ENCODE assay signal across 9 cellular contexts in the genomic region with DNA sequence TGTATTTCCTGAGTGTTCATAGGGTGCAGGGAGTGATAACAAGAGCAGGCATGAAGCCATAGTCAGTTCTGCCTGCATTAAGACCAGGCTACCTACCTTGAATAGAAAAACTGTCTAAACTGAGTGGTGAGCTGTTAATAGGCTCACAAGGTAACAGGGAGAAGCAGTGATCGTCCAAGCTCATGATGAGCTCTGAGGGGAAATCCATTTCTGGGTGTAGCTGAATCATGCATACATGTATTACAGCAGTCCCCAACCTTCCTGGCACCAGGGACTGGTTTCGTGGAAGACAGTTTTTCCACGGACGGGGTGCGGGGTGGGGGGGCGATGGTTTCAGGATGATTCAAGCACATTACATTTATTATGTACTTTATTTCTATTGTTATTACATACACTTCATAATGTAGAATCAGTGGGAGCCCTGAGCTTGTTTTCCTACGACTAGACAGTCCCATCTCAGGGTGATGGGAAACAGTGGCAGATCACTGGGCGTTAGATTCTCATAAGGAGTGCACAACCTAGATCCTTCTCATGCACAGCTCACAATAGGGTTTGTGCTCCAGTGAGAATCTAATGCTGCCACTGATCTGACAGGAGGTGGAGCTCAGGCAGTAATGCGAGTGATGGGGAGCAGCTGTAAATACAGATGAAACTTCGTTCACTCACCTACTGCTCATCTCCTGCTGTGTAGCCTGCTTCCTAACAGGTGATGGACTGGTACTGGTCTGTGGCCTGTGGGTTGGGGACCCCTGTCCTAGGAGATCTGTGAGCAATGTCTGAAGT.
DNase-seq lines count a peak whose midpoint lies in the region; ATAC-seq and TF ChIP-seq lines count a peak whose summit lies in the region.
"Had no signal": no experiment of that assay in that cellular context is flagged by ENCODE, and none has a peak within 500 bp of the region (broad histone marks: within the 10 kb centered on the region; RNA-seq: fewer than 3 reads in every experiment).

No MANE protein-coding gene starts in this region.

- H3K4me3 ChIP-seq in foreskin fibroblast (ENCODE audit: low read depth in 1 of 2, low read length in 2 of 2), result no peak overlapping the region
- no peak overlapping the region for H3K4me3 ChIP-seq in left lung

- H3K9me3 ChIP-seq in left lung, result no peaks in the 10 kb centered on the region

- peak overlapping the region; percentile 79 for H3K27ac Mint-ChIP-seq in activated T-helper 1 cell treated with anti-CD3 and anti-CD28 coated beads, Interleukin-12 subunit alpha, Interleukin-12 subunit beta, Interleukin-2, Interleukin-4 antibody, amounts not matched to agents 30 ng/mL and 10 ng/mL and 1 ng/mL, durations not matched to agents 14 hours and 24 hours and 36 hours

- TF ChIP-seq CTCF in foreskin fibroblast (IDR thresholded peaks at IDR 0.05; ENCODE audit: low read depth, low read length) (no peak), left lung (IDR thresholded peaks at IDR 0.05) (no peak)

- H3K36me3 ChIP-seq in left lung, result no peaks in the 10 kb centered on the region

- H3K4me1 Mint-ChIP-seq in activated T-helper 1 cell treated with anti-CD3 and anti-CD28 coated beads, Interleukin-12 subunit alpha, Interleukin-12 subunit beta, Interleukin-2, Interleukin-4 antibody, amounts not matched to agents 30 ng/mL and 10 ng/mL and 1 ng/mL, durations not matched to agents 14 hours and 24 hours and 36 hours (ENCODE audit: low read depth), result peaks cover 83% of the 10 kb centered on the region

- peak overlapping the region; percentile 50 for H3K4me3 Mint-ChIP-seq in activated T-helper 1 cell treated with anti-CD3 and anti-CD28 coated beads, Interleukin-12 subunit alpha, Interleukin-12 subunit beta, Interleukin-2, Interleukin-4 antibody, amounts not matched to agents 30 ng/mL and 10 ng/mL and 1 ng/mL, durations not matched to agents 14 hours and 24 hours and 36 hours

- intact Hi-C loops in activated T-helper 1 cell treated with anti-CD3 and anti-CD28 coated beads, Interleukin-12 subunit alpha, Interleukin-12 subunit beta, Interleukin-2, Interleukin-4 antibody, amounts not matched to agents 30 ng/mL and 10 ng/mL and 1 ng/mL, durations not matched to agents 14 hours and 24 hours and 36 hours (cut with micrococcal nuclease), result loop anchor here (1.0 to 2.0 kb wide), 7 partner anchors 13 to 107 kb away; no protein-coding TSS in a partner anchor
- intact Hi-C loops in left lung (cut with DNase I), result no loop called here

- H3K27ac ChIP-seq in left lung, result no peak overlapping the region

- peaks cover 9% of the 10 kb centered on the region for H3K36me3 Mint-ChIP-seq in activated T-helper 1 cell treated with anti-CD3 and anti-CD28 coated beads, Interleukin-12 subunit alpha, Interleukin-12 subunit beta, Interleukin-2, Interleukin-4 antibody, amounts not matched to agents 30 ng/mL and 10 ng/mL and 1 ng/mL, durations not matched to agents 14 hours and 24 hours and 36 hours (ENCODE audit: low read depth)

- H3K27me3 ChIP-seq in left lung, result no peaks in the 10 kb centered on the region

- ATAC-seq in GM19397 (IDR thresholded peaks at IDR 0.05; ENCODE audit: unreplicated experiment) (peak; percentile 24), HG03442 (IDR thresholded peaks at IDR 0.05; ENCODE audit: unreplicated experiment) (peak; percentile 18), left lung (no peak)

- no peaks in the 10 kb centered on the region for H3K9me3 Mint-ChIP-seq in activated T-helper 1 cell treated with anti-CD3 and anti-CD28 coated beads, Interleukin-12 subunit alpha, Interleukin-12 subunit beta, Interleukin-2, Interleukin-4 antibody, amounts not matched to agents 30 ng/mL and 10 ng/mL and 1 ng/mL, durations not matched to agents 14 hours and 24 hours and 36 hours

- DNase-seq in activated T-helper 1 cell treated with anti-CD3 and anti-CD28 coated beads, Interleukin-12 subunit alpha, Interleukin-12 subunit beta, Interleukin-2, Interleukin-4 antibody, amounts not matched to agents 30 ng/mL and 10 ng/mL and 1 ng/mL, durations not matched to agents 14 hours and 24 hours and 36 hours (ENCODE audit: low spot score), result peak; percentile 24
- DNase-seq in stimulated activated CD8-positive, alpha-beta memory T cell treated with anti-CD3 and anti-CD28 coated beads, Interleukin-2, amount 100 ng/mL, for 48 hours (ENCODE audit: low read depth in 2 of 2), result peak; percentile 37 to 62
- DNase-seq in NCI-H1105 treated with DMSO at 0.1 percent for 48 hours (lab: John Stamatoyannopoulos, UW) (no peak), NCI-H146 treated with DMSO at 0.1 percent for 48 hours (lab: John Stamatoyannopoulos, UW; ENCODE audit: unreplicated experiment) (no peak), foreskin fibroblast (no peak), left lung (no peak)
- DNase-seq: NCI-H1694 treated with DMSO at 0.1 percent for 48 hours had no signal

- peaks cover 0 to 11% of the 10 kb centered on the region in 2 donors for H3K4me1 ChIP-seq in left lung

- no peaks in the 10 kb centered on the region for H3K27me3 Mint-ChIP-seq in activated T-helper 1 cell treated with anti-CD3 and anti-CD28 coated beads, Interleukin-12 subunit alpha, Interleukin-12 subunit beta, Interleukin-2, Interleukin-4 antibody, amounts not matched to agents 30 ng/mL and 10 ng/mL and 1 ng/mL, durations not matched to agents 14 hours and 24 hours and 36 hours (ENCODE audit: insufficient read depth)

Comparison
In these comparisons a context has a peak if more than half of its experiments do, and no peak if none do; other contexts are left out.
1. DNase-seq: peak in activated T-helper 1 cell treated with anti-CD3 and anti-CD28 coated beads, Interleukin-12 subunit alpha, Interleukin-12 subunit beta, Interleukin-2, Interleukin-4 antibody, amounts not matched to agents 30 ng/mL and 10 ng/mL and 1 ng/mL, durations not matched to agents 14 hours and 24 hours and 36 hours (single experiment) and stimulated activated CD8-positive, alpha-beta memory T cell treated with anti-CD3 and anti-CD28 coated beads, Interleukin-2, amount 100 ng/mL, for 48 hours (2 of 2); none in NCI-H1105 treated with DMSO at 0.1 percent for 48 hours (single experiment), NCI-H146 treated with DMSO at 0.1 percent for 48 hours (single experiment), foreskin fibroblast (0 of 2) and left lung (0 of 2).